19 cellular contexts compared by ENCODE assay signal in genomic region chr3:104214277-104214676, GRCh38.
DNase-seq lines count a peak whose midpoint lies in the region; ATAC-seq and TF ChIP-seq lines count a peak whose summit lies in the region.
"Had no signal": no experiment of that assay in that cellular context is flagged by ENCODE, and none has a peak within 500 bp of the region (broad histone marks: within the 10 kb centered on the region; RNA-seq: fewer than 3 reads in every experiment).

No MANE protein-coding gene starts in this region.

- H3F3A ChIP-seq in OCI-LY1 (ENCODE audit: insufficient read depth, low read length) = no peaks in the 10 kb centered on the region

- no peaks in the 10 kb centered on the region for H3K9me3 Mint-ChIP-seq in type B pancreatic cell
- H3K9me3 Mint-ChIP-seq: GM23338, HFFc6 had no signal

- no peak overlapping the region for H2AFZ ChIP-seq in OCI-LY1 (ENCODE audit: low read length)

- H3K36me3 ChIP-seq in A673 (ENCODE audit: insufficient read depth, low read length, poor library complexity, severe bottlenecking) (no peaks in the 10 kb centered on the region), OCI-LY1 (ENCODE audit: insufficient read depth, low read length) (no peaks in the 10 kb centered on the region)
- H3K36me3 ChIP-seq: BE2C, HAP-1 had no signal

- H3K27me3 ChIP-seq in A673 (replicated peaks; ENCODE audit: insufficient read depth, low read depth, low read length, poor library complexity) (no peaks in the 10 kb centered on the region), OCI-LY1 (ENCODE audit: insufficient read depth, low read length) (no peaks in the 10 kb centered on the region)
- H3K27me3 ChIP-seq: BE2C had no signal

- no peaks in the 10 kb centered on the region for H3K27me3 Mint-ChIP-seq in type B pancreatic cell
- H3K27me3 Mint-ChIP-seq: CD4-positive, alpha-beta memory T cell had no signal

- DNase-seq in A673 (ENCODE audit: low spot score) (no peak), left lobe of liver (ENCODE audit: low spot score) (no peak), type B pancreatic cell (ENCODE audit: extremely low spot score, unreplicated experiment) (no peak), DMS114 treated with DMSO at 0.1 percent for 48 hours (lab: John Stamatoyannopoulos, UW; ENCODE audit: unreplicated experiment) (no peak)
- DNase-seq: BE2C; CD4-positive, alpha-beta memory T cell; DMS153; GF-D8; HFFc6; IMR-90; Kasumi-1; KBM-7 had no signal

- CTCF ChIA-PET in A673 (lab: Charles Lee) = no interaction called here

- H4K20me1 ChIP-seq in OCI-LY1 (ENCODE audit: insufficient read depth, low read length) = no peaks in the 10 kb centered on the region

- TF ChIP-seq CTCF in A673 (conservative IDR thresholded peaks at IDR 0.05; ENCODE audit: low read depth, low read length) (peak; percentile 30; the same call in 1 of the 2 replicates), OCI-LY1 (IDR thresholded peaks at IDR 0.05; ENCODE audit: low read length) (peak; percentile 11; the same call in 1 of the 2 replicates), type B pancreatic cell (conservative IDR thresholded peaks at IDR 0.05) (peak; percentile 17)

- H3K4me1 Mint-ChIP-seq in type B pancreatic cell (ENCODE audit: unreplicated experiment) = no peaks in the 10 kb centered on the region
- H3K4me1 Mint-ChIP-seq: CD4-positive, alpha-beta memory T cell had no signal

- no peak overlapping the region for H3K4me3 Mint-ChIP-seq in type B pancreatic cell
- H3K4me3 Mint-ChIP-seq: CD4-positive, alpha-beta memory T cell; GM23338; HFFc6 had no signal

- no peak overlapping the region for H3K9ac ChIP-seq in OCI-LY1 (ENCODE audit: low read length)

- POLR2A ChIA-PET in A673 (lab: Charles Lee; ENCODE audit: low non-redundant PET) = no interaction called here

- no peaks in the 10 kb centered on the region for H3K36me3 Mint-ChIP-seq in type B pancreatic cell
- H3K36me3 Mint-ChIP-seq: CD4-positive, alpha-beta memory T cell had no signal

- no peak overlapping the region for H3K4me2 ChIP-seq in OCI-LY1 (ENCODE audit: low read length)
- H3K4me2 ChIP-seq: GM23338 had no signal

- intact Hi-C loops in A673 (cut with micrococcal nuclease; ENCODE audit: unreplicated experiment) = no loop called here

- H3K9me3 ChIP-seq in A673 (ENCODE audit: low read depth, low read length, poor library complexity, severe bottlenecking) (no peaks in the 10 kb centered on the region), OCI-LY1 (ENCODE audit: low read length) (no peaks in the 10 kb centered on the region)
- H3K9me3 ChIP-seq: BE2C, HAP-1 had no signal

- H3K4me1 ChIP-seq in A673 (ENCODE audit: insufficient read depth, low read length, poor library complexity, severe bottlenecking) = no peaks in the 10 kb centered on the region
- H3K4me1 ChIP-seq in OCI-LY1 (ENCODE audit: insufficient read depth, low read length, severe bottlenecking) = peaks cover 3% of the 10 kb centered on the region
- H3K4me1 ChIP-seq: BE2C, HAP-1 had no signal

- no peaks in the 10 kb centered on the region for H3K9me2 ChIP-seq in OCI-LY1 (ENCODE audit: low read depth, low read length)

- H3K79me2 ChIP-seq in OCI-LY1 (ENCODE audit: insufficient read depth, low read length) = no peaks in the 10 kb centered on the region

- peak; percentile 39 for ATAC-seq in left lobe of liver
- ATAC-seq in GM21528 (IDR thresholded peaks at IDR 0.05; ENCODE audit: low FRiP score, unreplicated experiment) = no peak
- no peak for ATAC-seq in GM19035 (IDR thresholded peaks at IDR 0.05; ENCODE audit: unreplicated experiment)
- ATAC-seq: GM23338 had no signal

- no peak overlapping the region for H3K27ac ChIP-seq in A673 (ENCODE audit: low read depth, low read length, poor library complexity, severe bottlenecking)
- H3K27ac ChIP-seq in OCI-LY1 (ENCODE audit: low read depth, low read length, poor library complexity, severe bottlenecking) = no peak overlapping the region
- H3K27ac ChIP-seq: C4-2B, HL-60 had no signal

- no TSS peak for BruUV-seq in A673 (replicated peaks; lab: Mats Ljungman, UMichigan)

- no peak overlapping the region for H3K27ac Mint-ChIP-seq in type B pancreatic cell
- H3K27ac Mint-ChIP-seq: CD4-positive, alpha-beta memory T cell; GM23338; HFFc6 had no signal

- H3K4me3 ChIP-seq in A673 (ENCODE audit: low read depth, low read length, poor library complexity, severe bottlenecking) (no peak overlapping the region), OCI-LY1 (ENCODE audit: low read depth, low read length, poor library complexity, severe bottlenecking) (no peak overlapping the region)
- H3K4me3 ChIP-seq: GM23338, HAP-1 had no signal
